Comparison of ENCODE assay signal across 20 cellular contexts in genomic region chr13:51328488-51328887, GRCh38. TPM values are rescaled to one million over a fixed set of nuclear protein-coding genes. Genes with fewer than 3 reads are reported as not detected.
DNase-seq lines count a peak whose midpoint lies in the region; FAIRE-seq and TF ChIP-seq lines count a peak whose summit lies in the region.
"Had no signal": no experiment of that assay in that cellular context is flagged by ENCODE, and none has a peak within 500 bp of the region (broad histone marks: within the 10 kb centered on the region; RNA-seq: fewer than 3 reads in every experiment).

No MANE protein-coding gene starts in this region.

- H3K4me1 ChIP-seq in HAP-1 (peaks cover 18% of the 10 kb centered on the region), iPS DF 6.9 (ENCODE audit: control insufficient read depth, insufficient read depth, low read length) (0 out of 2 replicates have a peak, but pooled peaks cover 3% of the 10 kb centered on the region), vagina (no peaks in the 10 kb centered on the region), Karpas-422 (ENCODE audit: low read length) (peaks cover 55% of the 10 kb centered on the region)

- no peak for TF ChIP-seq CTCF in vagina (IDR thresholded peaks at IDR 0.05)

- H3K36me3 Mint-ChIP-seq in activated naive CD8-positive, alpha-beta T cell treated with anti-CD3 and anti-CD28 coated beads for 36 hours = no peaks in the 10 kb centered on the region

- H3K9me3 ChIP-seq in HAP-1 = no peaks in the 10 kb centered on the region
- H3K9me3 ChIP-seq in iPS DF 6.9 (ENCODE audit: control insufficient read depth, insufficient read depth, low read length) = no peaks in the 10 kb centered on the region
- H3K9me3 ChIP-seq in vagina = no peaks in the 10 kb centered on the region
- H3K9me3 ChIP-seq in Karpas-422 (ENCODE audit: low read length) = no peaks in the 10 kb centered on the region
- H3K9me3 ChIP-seq: MG63 had no signal

- DNase-seq in HAP-1 (ENCODE audit: low spot score in 2 of 2) = peak; percentile 85 to 88
- peak; percentile 49 for DNase-seq in amniotic epithelial cell (ENCODE audit: low read depth)
- peak; percentile 84 for DNase-seq in iPS DF 6.9 (ENCODE audit: low read depth, low spot score)
- no peak for DNase-seq in vagina (ENCODE audit: extremely low spot score in 2 of 2)
- DNase-seq in Karpas-422 = no peak
- no peak for DNase-seq in activated naive CD8-positive, alpha-beta T cell treated with anti-CD3 and anti-CD28 coated beads for 36 hours
- DNase-seq in GM12891 (ENCODE audit: insufficient read length, low spot score) = no peak
- DNase-seq: CD8-positive, alpha-beta memory T cell; DMS 273 treated with DMSO at 0.1 percent for 48 hours; MG63; NCI-H1092 treated with DMSO at 0.1 percent for 48 hours; NCI-H1694 treated with DMSO at 0.1 percent for 48 hours; NCI-H446; SIG-M5 had no signal

- H4K20me1 ChIP-seq in Karpas-422 (ENCODE audit: insufficient read depth, low read depth, low read length) = no peaks in the 10 kb centered on the region

- no peaks in the 10 kb centered on the region for H3K79me2 ChIP-seq in Karpas-422 (ENCODE audit: low read length)

- H3K9ac ChIP-seq in Karpas-422 (ENCODE audit: low read length) = no peak overlapping the region
- H3K9ac ChIP-seq: KMS-11 had no signal

- FAIRE-seq in GM12891 (lab: Jason Lieb, UNC) = no peak

- no peak for TF ChIP-seq POLR2A in vagina (IDR thresholded peaks at IDR 0.05)
- no peak for TF ChIP-seq POLR2A in GM12891 (IDR thresholded peaks at IDR 0.05; ENCODE audit: low read depth, low read length)

- H3K4me1 Mint-ChIP-seq in activated naive CD8-positive, alpha-beta T cell treated with anti-CD3 and anti-CD28 coated beads for 36 hours = peaks cover 17% of the 10 kb centered on the region

- no peaks in the 10 kb centered on the region for H3K36me3 ChIP-seq in HAP-1 (replicated peaks)
- H3K36me3 ChIP-seq in iPS DF 6.9 (ENCODE audit: control insufficient read depth, insufficient read depth, low read length) = no peaks in the 10 kb centered on the region
- no peaks in the 10 kb centered on the region for H3K36me3 ChIP-seq in vagina
- H3K36me3 ChIP-seq in Karpas-422 (ENCODE audit: insufficient read depth, low read length) = no peaks in the 10 kb centered on the region
- H3K36me3 ChIP-seq: MG63 had no signal

- no peaks in the 10 kb centered on the region for H3K9me2 ChIP-seq in Karpas-422 (replicated peaks; ENCODE audit: insufficient read depth, low read length)

- intact Hi-C loops in vagina (cut with DNase I) = no loop called here

- H3K27me3 Mint-ChIP-seq in activated naive CD8-positive, alpha-beta T cell treated with anti-CD3 and anti-CD28 coated beads for 36 hours = no peaks in the 10 kb centered on the region

- no peak overlapping the region for H3K4me2 ChIP-seq in Karpas-422 (ENCODE audit: low read depth, low read length, poor library complexity, severe bottlenecking)
- H3K4me2 ChIP-seq: KMS-11 had no signal

- no peak overlapping the region for H3K4me3 Mint-ChIP-seq in activated naive CD8-positive, alpha-beta T cell treated with anti-CD3 and anti-CD28 coated beads for 36 hours
- H3K4me3 Mint-ChIP-seq: CD8-positive, alpha-beta memory T cell had no signal

- H3K4me3 ChIP-seq in HAP-1 = no peak overlapping the region
- H3K4me3 ChIP-seq in iPS DF 6.9 (ENCODE audit: low read length) = no peak overlapping the region
- H3K4me3 ChIP-seq in vagina = no peak overlapping the region
- H3K4me3 ChIP-seq in Karpas-422 (ENCODE audit: low read length) = no peak overlapping the region
- H3K4me3 ChIP-seq: MG63 had no signal

- H3K27ac Mint-ChIP-seq in activated naive CD8-positive, alpha-beta T cell treated with anti-CD3 and anti-CD28 coated beads for 36 hours = no peak overlapping the region
- H3K27ac Mint-ChIP-seq: CD8-positive, alpha-beta memory T cell had no signal

- no peaks in the 10 kb centered on the region for H3K9me3 Mint-ChIP-seq in activated naive CD8-positive, alpha-beta T cell treated with anti-CD3 and anti-CD28 coated beads for 36 hours
- H3K9me3 Mint-ChIP-seq: CD8-positive, alpha-beta memory T cell had no signal

- H3K27me3 ChIP-seq in HAP-1 (ENCODE audit: low read depth) (no peaks in the 10 kb centered on the region), iPS DF 6.9 (ENCODE audit: control insufficient read depth, insufficient read depth, low read length) (no peaks in the 10 kb centered on the region), vagina (no peaks in the 10 kb centered on the region), Karpas-422 (ENCODE audit: low read length) (no peaks in the 10 kb centered on the region)
- H3K27me3 ChIP-seq: MG63 had no signal

- no peak overlapping the region for H3K27ac ChIP-seq in iPS DF 6.9 (ENCODE audit: low read length)
- no peak overlapping the region for H3K27ac ChIP-seq in vagina
- no peak overlapping the region for H3K27ac ChIP-seq in Karpas-422 (ENCODE audit: low read length)
- H3K27ac ChIP-seq: KMS-11 had no signal

- WGBS in iPS DF 6.9 (ENCODE audit: insufficient coverage, insufficient read length) = no CpG with 5 or more reads among the region's 6 CpGs

- no peak overlapping the region for H2AFZ ChIP-seq in Karpas-422 (ENCODE audit: low read length)

- in situ Hi-C loops in HAP-1 (cut with MboI; ENCODE audit: low sequenced_read_pairs) = no loop called here

TF ChIP-seq in GM12891, 5 proteins besides CTCF, POLR2A, EP300 and RAD21:
- TF ChIP-seq POLR2AphosphoS5 (IDR thresholded peaks at IDR 0.05; ENCODE audit: low read depth, low read length) = no peak
- no peak for TF ChIP-seq TAF1 (IDR thresholded peaks at IDR 0.05; ENCODE audit: low read depth, low read length)

RNA-seq across cellular contexts. Expression of gene SERPINE3, which starts 11.0 kb away (rescaled TPM):
- not detected for total RNA-seq in vagina
- not detected in 2 replicates for total RNA-seq in Karpas-422 (2014; rRNA removed; shearing (Covaris generic); ENCODE audit: low replicate concordance)
- not detected for total RNA-seq in activated naive CD8-positive, alpha-beta T cell treated with anti-CD3 and anti-CD28 coated beads for 36 hours
- not detected for polyA plus RNA-seq in GM12891 (2012; ENCODE audit: low read depth, missing spikeins)
- total RNA-seq: CD8-positive, alpha-beta memory T cell; Daoy; OCI-LY7; RPMI7951 had no signal
- polyA plus RNA-seq: AG04450; BJ; CD8-positive, alpha-beta memory T cell had no signal

Comparison
In these comparisons a context has a peak if more than half of its experiments do, and no peak if none do; other contexts are left out.
1. DNase-seq: peak in HAP-1 (2 of 2), amniotic epithelial cell (single experiment) and iPS DF 6.9 (single experiment); none in vagina (0 of 2), Karpas-422 (single experiment), activated naive CD8-positive, alpha-beta T cell treated with anti-CD3 and anti-CD28 coated beads for 36 hours (single experiment) and GM12891 (single experiment).